Comparison of ENCODE assay signal across 15 cellular contexts in genomic region chr20:44035924-44036323, GRCh38.
"Had no signal": no experiment of that assay in that cellular context is flagged by ENCODE, and none has a peak within 500 bp of the region (broad histone marks: within the 10 kb centered on the region; RNA-seq: fewer than 3 reads in every experiment).

No MANE protein-coding gene starts in this region.

- DNase-seq: activated CD4-positive, alpha-beta T cell treated with anti-CD3 and anti-CD28 coated beads, Interleukin-2, amount 50 U/mL, for 4 hours; activated CD4-positive, CD25-positive, alpha-beta regulatory T cell treated with anti-CD3 and anti-CD28 coated beads, Interleukin-2, amount 50 U/mL, for 72 hours; activated gamma-delta T cell; activated naive CD8-positive, alpha-beta T cell treated with anti-CD3 and anti-CD28 coated beads for 36 hours; activated T-cell treated with anti-CD3 and anti-CD28 coated beads, Interleukin-2, amount 50 U/mL, for 4 hours; aorta; cerebellar nuclear complex; effector CD8-positive, alpha-beta T cell; foreskin keratinocyte; natural killer cell; posterior cingulate gyrus; retina; uterus had no signal

- H3K4me3 ChIP-seq: skin epidermis, thoracic aorta, uterus had no signal

- H3K36me3 Mint-ChIP-seq: activated naive CD8-positive, alpha-beta T cell treated with anti-CD3 and anti-CD28 coated beads for 36 hours; natural killer cell had no signal

- ATAC-seq: activated T-cell treated with anti-CD3 and anti-CD28 coated beads, Interleukin-2, amount 50 U/mL, for 4 hours; foreskin keratinocyte; natural killer cell had no signal

- H3K27me3 ChIP-seq: uterus had no signal

- H3K27ac ChIP-seq: foreskin keratinocyte, skin epidermis, thoracic aorta, uterus had no signal

- H3K9me3 Mint-ChIP-seq: activated T-cell treated with anti-CD3 and anti-CD28 coated beads, Interleukin-2, amount 50 U/mL, for 4 hours; natural killer cell had no signal

- H3K4me3 Mint-ChIP-seq: activated naive CD8-positive, alpha-beta T cell treated with anti-CD3 and anti-CD28 coated beads for 36 hours; activated T-cell treated with anti-CD3 and anti-CD28 coated beads, Interleukin-2, amount 50 U/mL, for 4 hours; natural killer cell had no signal

- H3K27ac Mint-ChIP-seq: activated naive CD8-positive, alpha-beta T cell treated with anti-CD3 and anti-CD28 coated beads for 36 hours; natural killer cell had no signal

- H3K9me3 ChIP-seq: thoracic aorta, uterus had no signal

- H3K36me3 ChIP-seq: thoracic aorta, uterus had no signal

- H3K4me1 ChIP-seq: foreskin keratinocyte, uterus had no signal
